1 cellular context compared by ENCODE assay signal in genomic region chr5:176172246-176172645, GRCh38.
TF ChIP-seq lines count a peak whose summit lies in the region.

No MANE protein-coding gene starts in this region.

TF ChIP-seq in IMR-90, 13 proteins besides CTCF, POLR2A, EP300 and RAD21 (continued from another document):
- no peak for TF ChIP-seq RFX5 (IDR thresholded peaks at IDR 0.05; ENCODE audit: low read depth, low read length)
- no peak for TF ChIP-seq ELK1 (IDR thresholded peaks at IDR 0.05; ENCODE audit: borderline replicate concordance, low read depth, low read length)
- no peak for TF ChIP-seq CEBPB (IDR thresholded peaks at IDR 0.05; ENCODE audit: low read depth, low read length)
- TF ChIP-seq CHD1 (IDR thresholded peaks at IDR 0.05; ENCODE audit: low read depth, low read length) = no peak
- no peak for TF ChIP-seq USF2 (IDR thresholded peaks at IDR 0.05; ENCODE audit: low read depth, low read length)
- TF ChIP-seq MAZ (IDR thresholded peaks at IDR 0.05; ENCODE audit: borderline replicate concordance, low read depth, low read length) = no peak
- TF ChIP-seq SMC3 (IDR thresholded peaks at IDR 0.05; ENCODE audit: low read depth, low read length) = no peak
TF ChIP-seq in IMR-90: peak in this region for 0.
